Comparison of ENCODE assay signal across 15 cellular contexts in the genomic region with DNA sequence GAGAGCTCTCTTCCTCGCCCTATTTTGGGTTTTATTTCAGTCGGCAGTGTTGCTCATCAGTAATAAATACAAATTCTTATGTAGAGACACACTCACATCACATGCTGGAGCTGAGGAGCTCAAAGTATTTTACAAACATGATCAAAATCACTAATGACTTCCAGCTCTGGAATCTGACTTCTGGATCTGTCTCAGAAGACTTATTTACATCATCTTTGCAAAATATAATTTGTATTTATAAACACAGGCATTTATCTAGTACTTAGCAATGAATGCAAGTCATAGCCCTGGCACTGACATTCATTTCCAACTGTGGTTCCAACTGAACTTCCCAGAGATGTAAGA.
DNase-seq lines count a peak whose midpoint lies in the region; TF ChIP-seq lines count a peak whose summit lies in the region.
"Had no signal": no experiment of that assay in that cellular context is flagged by ENCODE, and none has a peak within 500 bp of the region (broad histone marks: within the 10 kb centered on the region; RNA-seq: fewer than 3 reads in every experiment).

No MANE protein-coding gene starts in this region.

- POLR2A ChIA-PET in BJ (lab: Charles Lee): no interaction called here
- POLR2A ChIA-PET in PC-9 (lab: Charles Lee; ENCODE audit: unreplicated experiment): no interaction called here

- no peaks in the 10 kb centered on the region for H4K20me1 ChIP-seq in PC-9 (ENCODE audit: insufficient read depth)

- no TSS peak for BruUV-seq in PC-9 (replicated peaks; lab: Mats Ljungman, UMichigan)

- H3K27ac ChIP-seq in PC-9: no peak overlapping the region

- H3F3A ChIP-seq in PC-9 (ENCODE audit: insufficient read depth, low read depth): no peaks in the 10 kb centered on the region

- DNase-seq in BJ (ENCODE audit: low read depth) (peak; percentile 82), PC-9 (no peak), fibroblast of gingiva (ENCODE audit: low read depth) (peak; percentile 86), NCI-H2029 treated with DMSO at 0.1 percent for 48 hours (lab: John Stamatoyannopoulos, UW) (no peak), NCI-H1092 treated with DMSO at 0.1 percent for 48 hours (lab: John Stamatoyannopoulos, UW) (no peak), 8988T (no peak)
- no peak for DNase-seq in activated T-cell treated with anti-CD3 and anti-CD28 coated beads, Interleukin-2, amount 50 U/mL, for 1 hour
- DNase-seq: activated naive CD4-positive, alpha-beta T cell treated with anti-CD3 and anti-CD28 coated beads, Interleukin-2, amount 50 U/mL, for 16 hours; Caco-2; kidney glomerular epithelial cell; naive thymus-derived CD4-positive, alpha-beta T cell; NCI-H1436 treated with DMSO at 0.1 percent for 48 hours; retina had no signal

- no peak for TF ChIP-seq CTCF in BJ (IDR thresholded peaks at IDR 0.05; ENCODE audit: insufficient read depth, low read depth, low read length)
- TF ChIP-seq CTCF in PC-9 (conservative IDR thresholded peaks at IDR 0.05): no peak

- no peaks in the 10 kb centered on the region for H3K4me1 ChIP-seq in PC-9 (replicated peaks; ENCODE audit: insufficient read depth)
- no peaks in the 10 kb centered on the region for H3K4me1 ChIP-seq in skeletal muscle satellite cell (ENCODE audit: control insufficient read depth, insufficient read depth, low read length)
- H3K4me1 ChIP-seq: Caco-2 had no signal

- no peaks in the 10 kb centered on the region for H3K27me3 ChIP-seq in BJ (ENCODE audit: control insufficient read depth, insufficient read depth, low read length)
- H3K27me3 ChIP-seq in PC-9 (ENCODE audit: insufficient read depth, low read depth): no peaks in the 10 kb centered on the region
- H3K27me3 ChIP-seq in skeletal muscle satellite cell (ENCODE audit: control insufficient read depth, insufficient read depth, low read length): no peaks in the 10 kb centered on the region

- CTCF ChIA-PET in BJ (lab: Yijun Ruan, JAX): no interaction called here
- CTCF ChIA-PET in PC-9 (lab: Charles Lee): no interaction called here

- H3K9me2 ChIP-seq in PC-9 (ENCODE audit: insufficient read depth): no peaks in the 10 kb centered on the region

- H2AFZ ChIP-seq in PC-9: no peak overlapping the region

- intact Hi-C loops in PC-9 (cut with micrococcal nuclease; ENCODE audit: unreplicated experiment): no loop called here

- H3K4me2 ChIP-seq in PC-9: peak overlapping the region; percentile 9; the same call in 1 of the 2 replicates
- peak overlapping the region; percentile 65 for H3K4me2 ChIP-seq in skeletal muscle satellite cell (ENCODE audit: low read length)

- no peaks in the 10 kb centered on the region for H3K79me2 ChIP-seq in PC-9 (ENCODE audit: low read depth)

- H3K36me3 ChIP-seq in BJ (ENCODE audit: control insufficient read depth, insufficient read depth, low read length) (peaks cover 1% of the 10 kb centered on the region), PC-9 (ENCODE audit: low read depth) (no peaks in the 10 kb centered on the region), skeletal muscle satellite cell (ENCODE audit: insufficient read depth, low read length) (no peaks in the 10 kb centered on the region)
- H3K36me3 ChIP-seq: gastroesophageal sphincter had no signal

- H3K9ac ChIP-seq in skeletal muscle satellite cell (ENCODE audit: low read depth, low read length): peak overlapping the region; percentile 20

- H3K4me3 ChIP-seq in BJ (ENCODE audit: low read depth, low read length) (peak overlapping the region; percentile 24), PC-9 (no peak overlapping the region), skeletal muscle satellite cell (ENCODE audit: low read length) (peak overlapping the region; percentile 36)

- H3K9me3 ChIP-seq in PC-9 (ENCODE audit: insufficient read depth, low read depth) (no peaks in the 10 kb centered on the region; the same call in 1 of the 2 replicates), skeletal muscle satellite cell (replicated peaks; ENCODE audit: low read length) (no peaks in the 10 kb centered on the region)
- H3K9me3 ChIP-seq: Caco-2, gastroesophageal sphincter had no signal

Comparison
In these comparisons a context has a peak if more than half of its experiments do, and no peak if none do; other contexts are left out.
1. DNase-seq: peak in BJ (single experiment) and fibroblast of gingiva (single experiment); none in PC-9 (0 of 2), activated T-cell treated with anti-CD3 and anti-CD28 coated beads, Interleukin-2, amount 50 U/mL, for 1 hour (single experiment), NCI-H2029 treated with DMSO at 0.1 percent for 48 hours (single experiment), NCI-H1092 treated with DMSO at 0.1 percent for 48 hours (single experiment) and 8988T (single experiment).